ENCODE assay signal across 10 cellular contexts in the genomic region with DNA sequence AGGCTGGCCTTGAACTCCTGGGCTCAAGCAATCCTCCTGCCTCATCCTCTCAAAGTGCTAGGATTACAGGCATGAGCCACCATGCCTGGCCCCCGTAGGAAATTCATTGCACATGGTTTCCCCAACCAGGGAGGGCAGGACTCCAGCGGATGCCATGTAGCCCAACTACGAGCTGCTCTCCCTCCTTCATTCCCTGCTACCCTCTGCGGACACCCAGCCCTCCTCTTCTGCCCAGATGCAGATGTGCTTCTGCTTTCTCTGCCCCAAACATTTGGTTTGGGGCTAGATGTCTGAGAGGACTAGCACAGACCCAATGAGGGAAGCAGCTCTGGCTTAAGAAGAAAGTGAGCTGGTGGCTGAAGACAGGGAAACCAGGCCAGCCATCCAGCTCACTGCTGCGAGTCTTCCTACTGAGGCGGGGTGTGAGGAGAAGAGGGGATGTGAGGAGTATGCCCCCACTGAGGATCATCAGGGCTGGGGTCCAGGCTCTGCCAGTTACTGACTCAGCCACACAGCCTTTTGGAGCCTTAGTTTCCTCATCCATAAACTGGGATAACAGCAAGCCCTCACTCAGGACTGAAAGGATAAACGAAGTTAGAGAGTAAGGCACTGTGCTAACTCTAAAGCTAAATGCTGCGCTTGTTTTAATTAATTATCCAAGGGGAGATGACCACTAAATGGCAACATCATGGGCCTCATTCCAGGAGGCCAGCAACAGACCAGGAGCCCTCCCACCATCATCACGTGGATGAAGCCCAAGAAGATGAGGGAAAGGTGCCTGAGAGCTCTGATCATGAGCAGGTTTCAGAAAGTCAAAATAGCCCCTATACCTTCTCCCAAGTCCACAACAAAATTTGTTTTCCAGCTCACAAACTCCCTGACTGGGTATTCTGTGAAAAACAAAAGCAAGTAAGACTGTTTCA. TPM values are rescaled to one million over a fixed set of nuclear protein-coding genes. Genes with fewer than 3 reads are reported as not detected.
DNase-seq lines count a peak whose midpoint lies in the region; ATAC-seq and TF ChIP-seq lines count a peak whose summit lies in the region.
"Had no signal": no experiment of that assay in that cellular context is flagged by ENCODE, and none has a peak within 500 bp of the region (broad histone marks: within the 10 kb centered on the region; RNA-seq: fewer than 3 reads in every experiment).

No MANE protein-coding gene starts in this region.

- H3K4me1 ChIP-seq in BLaER1 (peaks cover 96% of the 10 kb centered on the region), Loucy (ENCODE audit: insufficient read depth, low read length, poor library complexity, severe bottlenecking) (peaks cover 80% of the 10 kb centered on the region)

- peaks cover 6% of the 10 kb centered on the region for H3F3A ChIP-seq in Loucy (ENCODE audit: low read depth)

- H3K79me2 ChIP-seq in Loucy (ENCODE audit: insufficient read depth, low read length), result peaks cover 96% of the 10 kb centered on the region

- H3K9ac ChIP-seq in BLaER1 (peak overlapping the region; percentile 36), Loucy (ENCODE audit: low read depth, low read length, poor library complexity, severe bottlenecking) (peak overlapping the region; percentile 76)

- no peaks in the 10 kb centered on the region for H3K9me3 ChIP-seq in BLaER1
- no peaks in the 10 kb centered on the region for H3K9me3 ChIP-seq in Loucy (ENCODE audit: insufficient read depth, low read depth, low read length)

- H3K36me3 ChIP-seq in BLaER1 (peaks cover 13% of the 10 kb centered on the region), Loucy (ENCODE audit: insufficient read depth, low read length) (no peaks in the 10 kb centered on the region)

- no peaks in the 10 kb centered on the region for H3K9me2 ChIP-seq in Loucy (replicated peaks; ENCODE audit: low read depth, low read length)

- H3K27me3 ChIP-seq in BLaER1 (no peaks in the 10 kb centered on the region), Loucy (ENCODE audit: insufficient read depth, low read length, poor library complexity, severe bottlenecking) (no peaks in the 10 kb centered on the region)

- H3K27ac Mint-ChIP-seq in central memory CD8-positive, alpha-beta T cell (ENCODE audit: low read depth), result peak overlapping the region; percentile 78
- peak overlapping the region; percentile 95 to 98 (median 97) for H3K27ac Mint-ChIP-seq in nephron

- H3K4me3 Mint-ChIP-seq in central memory CD8-positive, alpha-beta T cell, result peak overlapping the region; percentile 67
- H3K4me3 Mint-ChIP-seq in nephron, result peak overlapping the region; percentile 45 to 64 (median 59)

- peak overlapping the region; percentile 86 for H3K4me2 ChIP-seq in BLaER1
- H3K4me2 ChIP-seq in Loucy (ENCODE audit: low read depth, low read length, poor library complexity, severe bottlenecking), result peak overlapping the region; percentile 86

- no peak for DNase-seq in central memory CD8-positive, alpha-beta T cell (ENCODE audit: low spot score in 2 of 2)
- DNase-seq in posterior vena cava (ENCODE audit: low spot score) (no peak), NCI-H69 (lab: John Stamatoyannopoulos, UW) (no peak), germinal center (ENCODE audit: low spot score) (no peak)
- DNase-seq: cortex of kidney had no signal

- H3K27ac ChIP-seq in BLaER1, result peak overlapping the region; percentile 48

- H3K4me3 ChIP-seq in BLaER1, result 0 out of 2 replicates have a peak overlapping the region, but pooled peaks have one; percentile 23
- peak overlapping the region; percentile 71 for H3K4me3 ChIP-seq in Loucy (ENCODE audit: low read length, poor library complexity, severe bottlenecking)

- TF ChIP-seq CTCF in Loucy (conservative IDR thresholded peaks at IDR 0.05; ENCODE audit: low read length), result no peak
- TF ChIP-seq CTCF in nephron (IDR thresholded peaks at IDR 0.05; ENCODE audit: unreplicated experiment in 3 of 3), result no peak

- no peak for ATAC-seq in central memory CD8-positive, alpha-beta T cell (replicated peaks; ENCODE audit: extremely low read depth, poor library complexity, severe bottlenecking)
- no peak for ATAC-seq in GM21529 (IDR thresholded peaks at IDR 0.05; ENCODE audit: unreplicated experiment)

- H3K9me3 Mint-ChIP-seq in central memory CD8-positive, alpha-beta T cell, result no peaks in the 10 kb centered on the region
- no peaks in the 10 kb centered on the region for H3K9me3 Mint-ChIP-seq in nephron
- H3K9me3 Mint-ChIP-seq: neural crest cell had no signal

- peaks cover 87% of the 10 kb centered on the region for H3K4me1 Mint-ChIP-seq in central memory CD8-positive, alpha-beta T cell
- H3K4me1 Mint-ChIP-seq in nephron, result peaks cover 83% of the 10 kb centered on the region

- H3K27me3 Mint-ChIP-seq in central memory CD8-positive, alpha-beta T cell, result no peaks in the 10 kb centered on the region
- no peaks in the 10 kb centered on the region for H3K27me3 Mint-ChIP-seq in nephron (ENCODE audit: low read depth)

- H4K20me1 ChIP-seq in BLaER1 (peaks cover 100% of the 10 kb centered on the region), Loucy (ENCODE audit: insufficient read depth, low read length, poor library complexity, severe bottlenecking) (peaks cover 54% of the 10 kb centered on the region)

- intact Hi-C loops in posterior vena cava (cut with DNase I), result no loop called here

- peaks cover 14% of the 10 kb centered on the region for H3K36me3 Mint-ChIP-seq in central memory CD8-positive, alpha-beta T cell (ENCODE audit: insufficient read depth)
- peaks cover 3% of the 10 kb centered on the region for H3K36me3 Mint-ChIP-seq in nephron (ENCODE audit: low read depth)

- H2AFZ ChIP-seq in Loucy (ENCODE audit: low read length), result no peak overlapping the region

RNA-seq across cellular contexts. Expression of gene CTDSP2, which starts 10.9 kb away (rescaled TPM):
- 100 to 1,000 TPM; 135 to 138 TPM for total RNA-seq in posterior vena cava

RNA-seq across cellular contexts. Expression of gene AVIL, which starts 17.1 kb away (rescaled TPM):
- 1 to 10 TPM; 5.6 to 6.3 TPM for total RNA-seq in posterior vena cava

RNA-seq across cellular contexts. Expression of gene TSFM, which starts 53.0 kb away (rescaled TPM):
- 10 to 100 TPM; 15.9 to 16.4 TPM for total RNA-seq in posterior vena cava
